ENCODE assay signal across 22 cellular contexts in genomic region chr7:14115706-14116105, GRCh38.
"Had no signal": no experiment of that assay in that cellular context is flagged by ENCODE, and none has a peak within 500 bp of the region (broad histone marks: within the 10 kb centered on the region; RNA-seq: fewer than 3 reads in every experiment).

No MANE protein-coding gene starts in this region.

- H3K4me3 ChIP-seq: esophagus squamous epithelium, gastroesophageal sphincter, ovary, right atrium auricular region, sigmoid colon, skin epidermis, testis, tibial nerve, upper lobe of right lung, vagina had no signal

- ATAC-seq: gastroesophageal sphincter; left lobe of liver; natural killer cell; stimulated activated naive B cell treated with anti-CD40 and anti-IgM and Interleukin-4, amounts not matched to agents 10 μg/mL and 1 μg/mL and 100 μg/mL, for 72 hours; stimulated activated naive CD8-positive, alpha-beta T cell treated with anti-CD3 and anti-CD28 coated beads, Interleukin-15, amount 100 ng/mL, for 72 hours; upper lobe of right lung had no signal

- DNase-seq: cortex of kidney; effector memory CD4-positive, alpha-beta T cell; esophagus squamous epithelium; glutamatergic neuron; islet precursor cell; mammary epithelial cell; natural killer cell; nucleus accumbens; ovary; sigmoid colon; stimulated activated CD4-positive, alpha-beta T cell treated with anti-CD3 and anti-CD28 coated beads, Interleukin-2, amount 100 ng/mL, for 24 hours; stimulated activated CD4-positive, alpha-beta T cell treated with anti-CD3 and anti-CD28 coated beads, Interleukin-4, amount 100 ng/mL, for 4 hours; stimulated activated naive B cell treated with anti-CD40 and anti-IgM and Interleukin-4, amounts not matched to agents 10 μg/mL and 1 μg/mL and 100 μg/mL, for 72 hours; stimulated activated naive CD8-positive, alpha-beta T cell treated with anti-CD3 and anti-CD28 coated beads, Interleukin-15, amount 100 ng/mL, for 72 hours; testis; upper lobe of right lung had no signal
